11 cellular contexts compared by ENCODE assay signal in the genomic region with DNA sequence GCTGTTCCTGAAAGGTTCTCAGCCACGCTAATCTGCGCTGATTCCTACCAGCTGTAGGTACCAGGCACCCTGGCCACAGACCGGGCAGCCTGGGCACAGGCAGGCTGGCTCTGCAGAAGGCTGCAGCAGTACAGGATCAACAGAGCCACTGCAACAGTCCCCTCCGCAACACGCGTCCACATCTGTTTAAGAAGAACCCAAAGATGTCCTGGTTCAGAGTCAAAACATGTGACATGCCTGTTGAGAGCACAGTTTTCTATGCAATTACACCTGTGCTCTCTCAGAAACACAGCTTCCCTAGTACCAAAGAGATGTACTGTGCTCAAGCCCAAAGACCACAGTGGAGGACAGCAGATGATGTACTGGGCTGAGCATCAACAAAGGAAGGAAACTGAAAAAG. TPM values are rescaled to one million over a fixed set of nuclear protein-coding genes. Genes with fewer than 3 reads are reported as not detected.
DNase-seq lines count a peak whose midpoint lies in the region; ATAC-seq and TF ChIP-seq lines count a peak whose summit lies in the region.
"Had no signal": no experiment of that assay in that cellular context is flagged by ENCODE, and none has a peak within 500 bp of the region (broad histone marks: within the 10 kb centered on the region; RNA-seq: fewer than 3 reads in every experiment).

No MANE protein-coding gene starts in this region.

- peaks cover 24 to 100% (median 92%) of the 10 kb centered on the region in 12 donors for H3K4me1 ChIP-seq in heart left ventricle
- H3K4me1 ChIP-seq in mucosa of rectum (ENCODE audit: control insufficient read depth in 2 of 2, insufficient read depth in 2 of 2, low read length in 2 of 2) = peaks cover 66 to 83% of the 10 kb centered on the region in 2 donors
- peaks cover 16 to 20% of the 10 kb centered on the region in 2 donors for H3K4me1 ChIP-seq in uterus

- H3K9me3 ChIP-seq in heart left ventricle = no peaks in the 10 kb centered on the region
- H3K9me3 ChIP-seq in mucosa of rectum (ENCODE audit: control insufficient read depth in 2 of 2, low read length in 2 of 2) = no peaks in the 10 kb centered on the region
- no peaks in the 10 kb centered on the region for H3K9me3 ChIP-seq in uterus

- no peak for TF ChIP-seq CTCF in heart left ventricle (IDR thresholded peaks at IDR 0.05)
- no peak for TF ChIP-seq CTCF in uterus (IDR thresholded peaks at IDR 0.05)

- TF ChIP-seq POLR2A in heart left ventricle (IDR thresholded peaks at IDR 0.05) (no peak), uterus (IDR thresholded peaks at IDR 0.05) (no peak)

- DNase-seq in heart left ventricle (peak in 1 of 5 donors; percentile 40), Right ventricle myocardium superior (no peak), uterus (no peak), retina (no peak)
- DNase-seq in stimulated activated naive CD4-positive, alpha-beta T cell (lab: John Stamatoyannopoulos, UW) = no peak
- DNase-seq: H7, NCI-H2029 had no signal

- ATAC-seq in heart left ventricle (no peak), Right ventricle myocardium superior (ENCODE audit: poor library complexity) (no peak), HG02610 (IDR thresholded peaks at IDR 0.05; ENCODE audit: unreplicated experiment) (no peak)

- H3K4me3 ChIP-seq in heart left ventricle = peak overlapping the region in 1 of 12 donors; percentile 1
- peak overlapping the region in 1 of 2 donors; percentile 10 for H3K4me3 ChIP-seq in mucosa of rectum (ENCODE audit: low read length in 2 of 2)
- no peak overlapping the region for H3K4me3 ChIP-seq in uterus

- no peak overlapping the region for H3K9ac ChIP-seq in mucosa of rectum (ENCODE audit: low read depth in 1 of 2, low read length in 2 of 2)

- WGBS in heart left ventricle, 4 donors = 30 to 53% (median 43%) methylated on average over 6 of the region's 6 CpGs

- intact Hi-C loops in heart left ventricle (cut with DNase I) = loop anchor here in 1 of 10 donors (10.0 kb wide), 1 partner anchor 207 kb away; no protein-coding TSS in a partner anchor
- intact Hi-C loops in Right ventricle myocardium superior (cut with DNase I) = loop anchor here (5.0 kb wide), 1 partner anchor 35 kb away; no protein-coding TSS in a partner anchor
- intact Hi-C loops in uterus (cut with DNase I; ENCODE audit: low total_unique reads) = no loop called here

- H3K27ac ChIP-seq in heart left ventricle (peak overlapping the region; percentile 50 to 98 (median 86)), angular gyrus (ENCODE audit: low read depth, low read length) (peak overlapping the region; percentile 60), mucosa of rectum (ENCODE audit: low read depth in 2 of 2, low read length in 2 of 2) (peak overlapping the region; percentile 52 to 56), uterus (peak overlapping the region; percentile 84 to 88)
- H3K27ac ChIP-seq: RWPE1 had no signal

- H3K27me3 ChIP-seq in heart left ventricle (no peaks in the 10 kb centered on the region), mucosa of rectum (ENCODE audit: control insufficient read depth in 2 of 2, insufficient read depth in 2 of 2, low read length in 2 of 2) (no peaks in the 10 kb centered on the region), uterus (no peaks in the 10 kb centered on the region)

- H3K36me3 ChIP-seq in heart left ventricle (no peaks in the 10 kb centered on the region), mucosa of rectum (ENCODE audit: control insufficient read depth in 2 of 2, insufficient read depth in 2 of 2, low read length in 2 of 2) (no peaks in the 10 kb centered on the region), uterus (no peaks in the 10 kb centered on the region)

RNA-seq across cellular contexts. Expression of a gene that starts 18.8 kb away (rescaled TPM):
- total RNA-seq in heart left ventricle = 100 to 1,000 TPM in 4 of 9 donors, 10 to 100 TPM in 5; 71.0 to 161 (median 98.3) TPM
- polyA plus RNA-seq in heart left ventricle = 10 to 100 TPM; 42.3 to 52.9 TPM
- 93.9 TPM for total RNA-seq in Right ventricle myocardium superior
- total RNA-seq in uterus = 100 to 1,000 TPM in 2 of 4 donors, 10 to 100 TPM in 2; 20.9 to 108 (median 69.6) TPM
